In genomic region chr2:234823877-234824376, GRCh38 we compare ENCODE assay signal across 10 cellular contexts.
DNase-seq lines count a peak whose midpoint lies in the region; ATAC-seq and TF ChIP-seq lines count a peak whose summit lies in the region.
"Had no signal": no experiment of that assay in that cellular context is flagged by ENCODE, and none has a peak within 500 bp of the region (broad histone marks: within the 10 kb centered on the region; RNA-seq: fewer than 3 reads in every experiment).

No MANE protein-coding gene starts in this region.

- CTCF ChIA-PET in IMR-90 (lab: Yijun Ruan, JAX): interaction anchor here (1.8 kb wide), 1 partner anchor 57 kb away, joined by 4 read pairs; no protein-coding TSS in a partner anchor
- CTCF ChIA-PET in activated CD4-positive, alpha-beta T cell treated with anti-CD3 and anti-CD28 coated beads for 36 hours (lab: Charles Lee): no interaction called here

- dilution Hi-C loops in IMR-90 (cut with HindIII; ENCODE audit: low sequenced_read_pairs, unreplicated experiment): no loop called here

- no peak overlapping the region for H2AK9ac ChIP-seq in IMR-90 (replicated peaks; ENCODE audit: low read depth, low read length, poor library complexity)

- peaks cover 16% of the 10 kb centered on the region for H3K9me1 ChIP-seq in IMR-90 (ENCODE audit: insufficient read depth, low read length)

- DNase-seq in A172 (ENCODE audit: low spot score) (peak; percentile 91), IMR-90 (peak; percentile 98), right lobe of liver (peak in 1 of 3 donors; percentile 63), KBM-7 (no peak), T-helper 9 cell (no peak), mesenteric fat pad (ENCODE audit: low spot score) (no peak)
- DNase-seq in activated CD4-positive, alpha-beta T cell treated with anti-CD3 and anti-CD28 coated beads for 36 hours: no peak
- DNase-seq: 8988T, naive B cell had no signal

- H3K14ac ChIP-seq in IMR-90 (replicated peaks; ENCODE audit: low read depth, low read length): peak overlapping the region; percentile 30

- H3K27ac Mint-ChIP-seq in activated CD4-positive, alpha-beta T cell treated with anti-CD3 and anti-CD28 coated beads for 36 hours: no peak overlapping the region
- H3K27ac Mint-ChIP-seq: naive B cell had no signal

- 0 out of 4 replicates have a peak, but pooled peaks cover 0 to 7% of the 10 kb centered on the region in 2 experiments for H3K79me1 ChIP-seq in IMR-90 (ENCODE audit: low read depth in 1 of 2, low read length in 2 of 2)

- H3K4me2 ChIP-seq in IMR-90 (ENCODE audit: low read depth, low read length): peak overlapping the region; percentile 52

- no peaks in the 10 kb centered on the region for H3K27me3 ChIP-seq in IMR-90 (ENCODE audit: control insufficient read depth, insufficient read depth, low read length)
- H3K27me3 ChIP-seq in duodenal mucosa (ENCODE audit: control insufficient read depth in 1 of 2, insufficient read depth in 2 of 2, low read length in 2 of 2): no peaks in the 10 kb centered on the region
- no peaks in the 10 kb centered on the region for H3K27me3 ChIP-seq in right lobe of liver

- no peaks in the 10 kb centered on the region for H3K9me3 Mint-ChIP-seq in activated CD4-positive, alpha-beta T cell treated with anti-CD3 and anti-CD28 coated beads for 36 hours (ENCODE audit: low read depth)
- H3K9me3 Mint-ChIP-seq: naive B cell had no signal

- TF ChIP-seq CTCF in IMR-90 (conservative IDR thresholded peaks at IDR 0.05; ENCODE audit: low read depth, low read length) (no peak), right lobe of liver (IDR thresholded peaks at IDR 0.05) (no peak)

- H4K20me1 ChIP-seq in IMR-90 (ENCODE audit: insufficient read depth, low read length): no peaks in the 10 kb centered on the region

- H3K9me3 ChIP-seq in IMR-90 (ENCODE audit: control insufficient read depth, insufficient read depth, low read length) (no peaks in the 10 kb centered on the region), duodenal mucosa (ENCODE audit: control insufficient read depth in 1 of 2, low read length in 2 of 2) (no peaks in the 10 kb centered on the region), right lobe of liver (no peaks in the 10 kb centered on the region)

- H3K56ac ChIP-seq in IMR-90 (ENCODE audit: extremely low read depth, insufficient read depth, low read length): no peak overlapping the region

- peak overlapping the region; percentile 63; the same call in 2 of the 3 replicates for H2BK15ac ChIP-seq in IMR-90 (ENCODE audit: low read depth, low read length)

- H2AFZ ChIP-seq in IMR-90 (replicated peaks; ENCODE audit: low read length, poor library complexity): no peak overlapping the region

- H3K4me1 Mint-ChIP-seq in activated CD4-positive, alpha-beta T cell treated with anti-CD3 and anti-CD28 coated beads for 36 hours: no peaks in the 10 kb centered on the region
- H3K4me1 Mint-ChIP-seq: naive B cell had no signal

- peak overlapping the region; percentile 11; the same call in 1 of the 2 replicates for H3K9ac ChIP-seq in IMR-90 (ENCODE audit: low read depth, low read length)
- H3K9ac ChIP-seq in duodenal mucosa (ENCODE audit: low read depth in 1 of 2, low read length in 2 of 2): no peak overlapping the region

- ATAC-seq in IMR-90 (ENCODE audit: low read depth) (peak; percentile 92), right lobe of liver (peak; percentile 89 to 95 (median 93))
- no peak for ATAC-seq in activated CD4-positive, alpha-beta T cell treated with anti-CD3 and anti-CD28 coated beads for 36 hours

- H4K8ac ChIP-seq in IMR-90 (ENCODE audit: low read depth in 2 of 2, low read length in 2 of 2): peak overlapping the region in 1 of 2 experiments; percentile 70; a peak in 2 of 4 replicates

- peak overlapping the region; percentile 57 for H3K23ac ChIP-seq in IMR-90 (ENCODE audit: low read depth, low read length)

- peak overlapping the region; percentile 95 for H3K27ac ChIP-seq in IMR-90 (ENCODE audit: insufficient read depth, low read length)
- peak overlapping the region; percentile 1 for H3K27ac ChIP-seq in duodenal mucosa (ENCODE audit: low read depth, low read length)
- H3K27ac ChIP-seq in right lobe of liver: peak overlapping the region; percentile 2 to 62 (median 41)

- no CpG with 5 or more reads among the region's 2 CpGs for WGBS in IMR-90 (ENCODE audit: extremely low coverage in 2 of 2, insufficient read length in 1 of 2), 2 experiments
- 3% methylated on average over 2 of the region's 2 CpGs for WGBS in right lobe of liver (ENCODE audit: insufficient coverage, low coverage, low lambda C conversion rate, missing lambda C conversion rate)

- H2BK120ac ChIP-seq in IMR-90 (ENCODE audit: low read depth, low read length): peak overlapping the region; percentile 85

- POLR2A ChIA-PET in IMR-90 (lab: Charles Lee; ENCODE audit: unreplicated experiment): no interaction called here
- POLR2A ChIA-PET in activated CD4-positive, alpha-beta T cell treated with anti-CD3 and anti-CD28 coated beads for 36 hours (lab: Charles Lee): no interaction called here

- H4K91ac ChIP-seq in IMR-90 (ENCODE audit: insufficient read depth, low read depth, low read length): peak overlapping the region; percentile 75

- H2BK5ac ChIP-seq in IMR-90 (ENCODE audit: low read depth, low read length, poor library complexity, severe bottlenecking): peak overlapping the region; percentile 89

- no TSS peak for BruUV-seq in IMR-90 (replicated peaks; lab: Mats Ljungman, UMichigan)

- H3K36me3 Mint-ChIP-seq in activated CD4-positive, alpha-beta T cell treated with anti-CD3 and anti-CD28 coated beads for 36 hours (ENCODE audit: low read depth): no peaks in the 10 kb centered on the region
- H3K36me3 Mint-ChIP-seq: naive B cell had no signal

- H3K4me1 ChIP-seq in IMR-90 (ENCODE audit: control insufficient read depth, insufficient read depth, low read length) (peaks cover 14% of the 10 kb centered on the region), duodenal mucosa (ENCODE audit: control insufficient read depth in 1 of 2, insufficient read depth in 2 of 2, low read length in 2 of 2) (peaks cover 5 to 9% of the 10 kb centered on the region in 2 donors), right lobe of liver (peaks cover 0 to 15% (median 5%) of the 10 kb centered on the region in 4 donors)

- H3K27me3 Mint-ChIP-seq in activated CD4-positive, alpha-beta T cell treated with anti-CD3 and anti-CD28 coated beads for 36 hours: peaks cover 2% of the 10 kb centered on the region

- in situ Hi-C loops in IMR-90 (cut with MboI; ENCODE audit: low sequenced_read_pairs): no loop called here
- in situ Hi-C loops in KBM-7 (cut with MboI; ENCODE audit: low pct_unique_long_range_greater_than_20kb, low sequenced_read_pairs): no loop called here

- H3K4me3 Mint-ChIP-seq in activated CD4-positive, alpha-beta T cell treated with anti-CD3 and anti-CD28 coated beads for 36 hours: no peak overlapping the region
- H3K4me3 Mint-ChIP-seq: naive B cell had no signal

- peak overlapping the region; percentile 72 for H2BK20ac ChIP-seq in IMR-90 (ENCODE audit: low read depth, low read length)

- peak overlapping the region; percentile 87 for H3K4ac ChIP-seq in IMR-90 (ENCODE audit: low read depth, low read length)

- H3K4me3 ChIP-seq in IMR-90 (ENCODE audit: insufficient read depth, low read depth, low read length) (no peak overlapping the region), duodenal mucosa (ENCODE audit: low read depth in 1 of 2, low read length in 2 of 2) (no peak overlapping the region), right lobe of liver (no peak overlapping the region)

- no peak for TF ChIP-seq POLR2A in IMR-90 (IDR thresholded peaks at IDR 0.05; ENCODE audit: low read depth, low read length)
- TF ChIP-seq POLR2A in right lobe of liver (IDR thresholded peaks at IDR 0.05): no peak

- no peak overlapping the region for H2AK5ac ChIP-seq in IMR-90 (ENCODE audit: low read depth, low read length)

- peak overlapping the region; percentile 88 for H3K18ac ChIP-seq in IMR-90 (ENCODE audit: low read depth, low read length)

- peak overlapping the region; percentile 76 for H4K5ac ChIP-seq in IMR-90 (ENCODE audit: low read depth, low read length)

- no peak; the same call in 1 of the 2 replicates for TF ChIP-seq RAD21 in IMR-90 (IDR thresholded peaks at IDR 0.05; ENCODE audit: low read length)

- intact Hi-C loops in IMR-90 (cut with micrococcal nuclease): loop anchor here (1.0 to 5.0 kb wide), 5 partner anchors 57 to 283 kb away; no protein-coding TSS in a partner anchor
- intact Hi-C loops in right lobe of liver (cut with DNase I): no loop called here
- intact Hi-C loops in activated CD4-positive, alpha-beta T cell treated with anti-CD3 and anti-CD28 coated beads for 36 hours (cut with DNase I, micrococcal nuclease): no loop called here

- H3K36me3 ChIP-seq in IMR-90 (ENCODE audit: control insufficient read depth, insufficient read depth, low read length) (no peaks in the 10 kb centered on the region), duodenal mucosa (ENCODE audit: control insufficient read depth in 1 of 2, insufficient read depth in 2 of 2, low read length in 2 of 2) (no peaks in the 10 kb centered on the region), right lobe of liver (no peaks in the 10 kb centered on the region)

TF ChIP-seq in IMR-90, 13 proteins besides CTCF, POLR2A, EP300 and RAD21 (continues in another document):
- TF ChIP-seq MAZ (IDR thresholded peaks at IDR 0.05; ENCODE audit: borderline replicate concordance, low read depth, low read length) (no peak), NFE2L2 (IDR thresholded peaks at IDR 0.05; ENCODE audit: low read depth, low read length) (no peak), FOS (IDR thresholded peaks at IDR 0.05; ENCODE audit: low read depth, low read length) (peak; percentile 90), CHD1 (IDR thresholded peaks at IDR 0.05; ENCODE audit: low read depth, low read length) (0 out of 2 replicates have a peak, but pooled peaks have one; percentile 74), ELK1 (IDR thresholded peaks at IDR 0.05; ENCODE audit: borderline replicate concordance, low read depth, low read length) (no peak), MXI1 (IDR thresholded peaks at IDR 0.05; ENCODE audit: borderline replicate concordance, low read depth, low read length) (no peak), MAFK (IDR thresholded peaks at IDR 0.05; ENCODE audit: low read depth, low read length) (no peak), SMC3 (IDR thresholded peaks at IDR 0.05; ENCODE audit: low read depth, low read length) (no peak)

Comparison
In these comparisons a context has a peak if more than half of its experiments do, and no peak if none do; other contexts are left out.
1. DNase-seq: peak in A172 (single experiment) and IMR-90 (single experiment); none in KBM-7 (single experiment), activated CD4-positive, alpha-beta T cell treated with anti-CD3 and anti-CD28 coated beads for 36 hours (single experiment), T-helper 9 cell (single experiment) and mesenteric fat pad (single experiment).
2. H3K27ac ChIP-seq: peak in every context shown above with its lines; median percentile 95 in IMR-90; 41 in right lobe of liver; 1 in duodenal mucosa.